In genomic region chr18:60044290-60045006, GRCh38 we compare ENCODE assay signal across 1 cellular context.
TF ChIP-seq lines count a peak whose summit lies in the region.

No MANE protein-coding gene starts in this region.

TF ChIP-seq in SK-N-SH, 30 proteins besides CTCF, POLR2A, EP300 and RAD21 (continued from another document):
- TF ChIP-seq MEF2A (IDR thresholded peaks at IDR 0.05; ENCODE audit: borderline replicate concordance, low read depth) (peak; percentile 26; the same call in 1 of the 2 replicates), TCF12 (IDR thresholded peaks at IDR 0.05) (peak; percentile 94), ZBTB33 (IDR thresholded peaks at IDR 0.05; ENCODE audit: borderline replicate concordance, low read depth) (no peak), SMC3 (IDR thresholded peaks at IDR 0.05; ENCODE audit: low read depth, low read length) (no peak), ELF1 (IDR thresholded peaks at IDR 0.05) (peak; percentile 20; the same call in 1 of the 2 replicates), RCOR1 (IDR thresholded peaks at IDR 0.05; ENCODE audit: low read length) (no peak), POLR2AphosphoS5 (IDR thresholded peaks at IDR 0.05; ENCODE audit: low read depth, low read length) (peak; percentile 85; the same call in 1 of the 2 replicates), YY1 (IDR thresholded peaks at IDR 0.05; ENCODE audit: low read depth) (no peak), TEAD4 (IDR thresholded peaks at IDR 0.05; ENCODE audit: borderline replicate concordance, insufficient read depth) (peak; percentile 94), FOXM1 (IDR thresholded peaks at IDR 0.05; ENCODE audit: low read depth) (peak; percentile 81; the same call in 1 of the 2 replicates), RXRA (IDR thresholded peaks at IDR 0.05; ENCODE audit: borderline replicate concordance, low read depth) (peak; percentile 67; the same call in 1 of the 2 replicates), MXI1 (IDR thresholded peaks at IDR 0.05; ENCODE audit: low read depth, low read length) (no peak), JUND (IDR thresholded peaks at IDR 0.05) (peak; percentile 98), NFIC (IDR thresholded peaks at IDR 0.05; ENCODE audit: borderline replicate concordance) (peak; percentile 92), GABPA (IDR thresholded peaks at IDR 0.05; ENCODE audit: low read depth) (no peak), GATA2 (CRISPR knock-in tag; IDR thresholded peaks at IDR 0.05) (no peak), FOSL2 (IDR thresholded peaks at IDR 0.05; ENCODE audit: borderline replicate concordance, low read depth) (peak; percentile 98)
- TF ChIP-seq, protein P1, sequence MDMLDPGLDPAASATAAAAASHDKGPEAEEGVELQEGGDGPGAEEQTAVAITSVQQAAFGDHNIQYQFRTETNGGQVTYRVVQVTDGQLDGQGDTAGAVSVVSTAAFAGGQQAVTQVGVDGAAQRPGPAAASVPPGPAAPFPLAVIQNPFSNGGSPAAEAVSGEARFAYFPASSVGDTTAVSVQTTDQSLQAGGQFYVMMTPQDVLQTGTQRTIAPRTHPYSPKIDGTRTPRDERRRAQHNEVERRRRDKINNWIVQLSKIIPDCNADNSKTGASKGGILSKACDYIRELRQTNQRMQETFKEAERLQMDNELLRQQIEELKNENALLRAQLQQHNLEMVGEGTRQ (IDR thresholded peaks at IDR 0.05; ENCODE audit: borderline replicate concordance, low read depth, low read length) = no peak
